Comparison of ENCODE assay signal across 9 cellular contexts in genomic region chr10:124093774-124094418, GRCh38. TPM values are rescaled to one million over a fixed set of nuclear protein-coding genes. Genes with fewer than 3 reads are reported as not detected.
DNase-seq lines count a peak whose midpoint lies in the region; ATAC-seq and TF ChIP-seq lines count a peak whose summit lies in the region.
"Not testable (repeated sequence)": the region's sequence is repeated elsewhere in the genome, so short reads cannot be mapped to it uniquely, and the experiment has no call there.
"Had no signal": no experiment of that assay in that cellular context is flagged by ENCODE, and none has a peak within 500 bp of the region (broad histone marks: within the 10 kb centered on the region; RNA-seq: fewer than 3 reads in every experiment).

No MANE protein-coding gene starts in this region.

- in situ Hi-C loops in HAP-1 (cut with MboI; ENCODE audit: low sequenced_read_pairs) = not testable (repeated sequence)

- TF ChIP-seq CTCF in Peyer's patch (IDR thresholded peaks at IDR 0.05); epithelial cell of proximal tubule (conservative IDR thresholded peaks at IDR 0.05; ENCODE audit: low read depth, low read length): not testable (repeated sequence)

- peak overlapping the region; percentile 82 to 96 (median 86) for H3K27ac ChIP-seq in Peyer's patch
- H3K27ac ChIP-seq in angular gyrus (ENCODE audit: low read depth, low read length) = peak overlapping the region; percentile 68

- H3K4me3 ChIP-seq in HAP-1 (peak overlapping the region; percentile 36), Peyer's patch (peak overlapping the region; percentile 56 to 92 (median 68)), epithelial cell of proximal tubule (ENCODE audit: low read depth, low read length) (peak overlapping the region; percentile 78), iPS-18c (ENCODE audit: insufficient read depth, low read depth, low read length) (peak overlapping the region; percentile 74)

- not testable (repeated sequence) for H3K4me1 ChIP-seq in HAP-1
- H3K4me1 ChIP-seq in Peyer's patch = peaks cover 0 to 25% (median 0%) of the 10 kb centered on the region in 4 donors

- H3K4me1 Mint-ChIP-seq in naive thymus-derived CD8-positive, alpha-beta T cell = peaks cover 0 to 20% (median 8%) of the 10 kb centered on the region in 4 donors
- peaks cover 55% of the 10 kb centered on the region for H3K4me1 Mint-ChIP-seq in stimulated activated memory B cell treated with anti-CD40 and anti-IgM and Interleukin-4, amounts not matched to agents 10 μg/mL and 1 μg/mL and 100 μg/mL, for 72 hours

- peak; percentile 25 for DNase-seq in AG08395 (ENCODE audit: low spot score)
- peak in 1 of 2 experiments; percentile 46 for DNase-seq in HAP-1 (ENCODE audit: low spot score in 2 of 2)
- DNase-seq in Peyer's patch = peak; percentile 22 to 74 (median 72)
- not testable (repeated sequence) for DNase-seq in epithelial cell of proximal tubule (ENCODE audit: low read depth); naive thymus-derived CD8-positive, alpha-beta T cell

- peaks cover 26% of the 10 kb centered on the region for H3K27me3 ChIP-seq in HAP-1 (ENCODE audit: low read depth)
- H3K27me3 ChIP-seq in Peyer's patch = not testable (repeated sequence)

- H3K4me3 Mint-ChIP-seq in naive thymus-derived CD8-positive, alpha-beta T cell = peak overlapping the region in 6 of 10 donors; percentile 26 to 72 (median 41)
- H3K4me3 Mint-ChIP-seq in stimulated activated memory B cell treated with anti-CD40 and anti-IgM and Interleukin-4, amounts not matched to agents 10 μg/mL and 1 μg/mL and 100 μg/mL, for 72 hours = peak overlapping the region; percentile 80

- POLR2A ChIA-PET in naive thymus-derived CD8-positive, alpha-beta T cell (lab: Charles Lee) = not testable (repeated sequence)

- not testable (repeated sequence) for H3K9me3 ChIP-seq in HAP-1; Peyer's patch; iPS-18c (ENCODE audit: control insufficient read depth, insufficient read depth, low read length)

- H3K9me3 Mint-ChIP-seq in naive thymus-derived CD8-positive, alpha-beta T cell; stimulated activated memory B cell treated with anti-CD40 and anti-IgM and Interleukin-4, amounts not matched to agents 10 μg/mL and 1 μg/mL and 100 μg/mL, for 72 hours: not testable (repeated sequence)

- not testable (repeated sequence) for ATAC-seq in naive thymus-derived CD8-positive, alpha-beta T cell; stimulated activated memory B cell treated with anti-CD40 and anti-IgM and Interleukin-4, amounts not matched to agents 10 μg/mL and 1 μg/mL and 100 μg/mL, for 72 hours

- TF ChIP-seq POLR2A in Peyer's patch (IDR thresholded peaks at IDR 0.05) = not testable (repeated sequence)

- H3K36me3 ChIP-seq in HAP-1 (replicated peaks); Peyer's patch: not testable (repeated sequence)

- not testable (repeated sequence) for H3K27ac Mint-ChIP-seq in naive thymus-derived CD8-positive, alpha-beta T cell
- peak overlapping the region; percentile 88 for H3K27ac Mint-ChIP-seq in stimulated activated memory B cell treated with anti-CD40 and anti-IgM and Interleukin-4, amounts not matched to agents 10 μg/mL and 1 μg/mL and 100 μg/mL, for 72 hours

- H3K36me3 Mint-ChIP-seq in naive thymus-derived CD8-positive, alpha-beta T cell; stimulated activated memory B cell treated with anti-CD40 and anti-IgM and Interleukin-4, amounts not matched to agents 10 μg/mL and 1 μg/mL and 100 μg/mL, for 72 hours: not testable (repeated sequence)

- H3K27me3 Mint-ChIP-seq in naive thymus-derived CD8-positive, alpha-beta T cell = peaks cover 18 to 63% (median 37%) of the 10 kb centered on the region in 5 donors
- not testable (repeated sequence) for H3K27me3 Mint-ChIP-seq in stimulated activated memory B cell treated with anti-CD40 and anti-IgM and Interleukin-4, amounts not matched to agents 10 μg/mL and 1 μg/mL and 100 μg/mL, for 72 hours

RNA-seq across cellular contexts. Expression of gene CHST15, which starts 0.5 kb away (rescaled TPM):
- total RNA-seq in Peyer's patch = 10 to 100 TPM in 2 of 4 donors, 1 to 10 TPM in 2; 3.9 to 55.3 (median 10.9) TPM
- 9.2 and 20.6 TPM in 2 replicates for total RNA-seq in epithelial cell of proximal tubule
- 1 to 10 TPM; 2.0 to 2.4 TPM for total RNA-seq in naive thymus-derived CD8-positive, alpha-beta T cell
- polyA plus RNA-seq in naive thymus-derived CD8-positive, alpha-beta T cell = under 1 TPM in 2 of 3 donors, not detected in 1; 0.05 to 0.14 TPM
- total RNA-seq: T-helper 2 cell treated with Interferon-gamma antibody and Interleukin-4, amounts not matched to agents 100 ng/mL and 5 ng/mL, for 36 hours had no signal
